17 cellular contexts compared by ENCODE assay signal in genomic region chr11:44751066-44751465, GRCh38. TPM values are rescaled to one million over a fixed set of nuclear protein-coding genes. Genes with fewer than 3 reads are reported as not detected.
A peak's percentile ranks its signal among the peaks of the same experiment; 100 is the strongest.
DNase-seq lines count a peak whose midpoint lies in the region; ATAC-seq and TF ChIP-seq lines count a peak whose summit lies in the region.
"Had no signal": no experiment of that assay in that cellular context is flagged by ENCODE, and none has a peak within 500 bp of the region (broad histone marks: within the 10 kb centered on the region; RNA-seq: fewer than 3 reads in every experiment).

No MANE protein-coding gene starts in this region.

- peaks cover 89% of the 10 kb centered on the region for H3K4me1 ChIP-seq in muscle layer of colon (ENCODE audit: insufficient read depth, low read length)
- H3K4me1 ChIP-seq in transverse colon, result peaks cover 6 to 42% (median 18%) of the 10 kb centered on the region in 4 donors
- H3K4me1 ChIP-seq: BLaER1, Peyer's patch had no signal

- H3K36me3 ChIP-seq in muscle layer of colon (ENCODE audit: insufficient read depth, low read length) (no peaks in the 10 kb centered on the region), transverse colon (no peaks in the 10 kb centered on the region)
- H3K36me3 ChIP-seq: BLaER1, Peyer's patch had no signal

- in situ Hi-C loops in transverse colon (cut with MboI; ENCODE audit: low pct_ligation_motif_present in 1 of 4, low pct_unique_long_range_greater_than_20kb in 1 of 4, low sequenced_read_pairs in 3 of 4), result no loop called here

- ATAC-seq in Right ventricle myocardium inferior, result no peak
- no peak for ATAC-seq in left cardiac atrium

- H3K9me3 Mint-ChIP-seq in activated CD4-positive, alpha-beta memory T cell treated with anti-CD3 and anti-CD28 coated beads, Interleukin-2, amount 10 ng/mL, durations not matched to agents 7 days and 5 days, result no peaks in the 10 kb centered on the region
- no peaks in the 10 kb centered on the region for H3K9me3 Mint-ChIP-seq in activated naive CD8-positive, alpha-beta T cell treated with anti-CD3 and anti-CD28 coated beads for 36 hours

- no peak overlapping the region for H3K27ac Mint-ChIP-seq in activated CD4-positive, alpha-beta memory T cell treated with anti-CD3 and anti-CD28 coated beads, Interleukin-2, amount 10 ng/mL, durations not matched to agents 7 days and 5 days
- H3K27ac Mint-ChIP-seq in activated naive CD8-positive, alpha-beta T cell treated with anti-CD3 and anti-CD28 coated beads for 36 hours, result no peak overlapping the region

- no peaks in the 10 kb centered on the region for H3K27me3 ChIP-seq in muscle layer of colon (ENCODE audit: control insufficient read depth in 1 of 2, insufficient read depth in 2 of 2, low read length in 2 of 2)
- no peaks in the 10 kb centered on the region for H3K27me3 ChIP-seq in transverse colon
- H3K27me3 ChIP-seq: BLaER1, Peyer's patch had no signal

- POLR2A ChIA-PET in activated CD4-positive, alpha-beta memory T cell treated with anti-CD3 and anti-CD28 coated beads, Interleukin-2, amount 10 ng/mL, durations not matched to agents 7 days and 5 days (lab: Charles Lee), result no interaction called here

- H3K4me3 ChIP-seq in coronary artery, result no peak overlapping the region
- H3K4me3 ChIP-seq in muscle layer of colon (ENCODE audit: low read depth in 1 of 2, low read length in 2 of 2), result no peak overlapping the region
- no peak overlapping the region for H3K4me3 ChIP-seq in transverse colon
- H3K4me3 ChIP-seq: BLaER1, Peyer's patch had no signal

- H3K36me3 Mint-ChIP-seq in activated CD4-positive, alpha-beta memory T cell treated with anti-CD3 and anti-CD28 coated beads, Interleukin-2, amount 10 ng/mL, durations not matched to agents 7 days and 5 days (ENCODE audit: low read depth), result no peaks in the 10 kb centered on the region
- no peaks in the 10 kb centered on the region for H3K36me3 Mint-ChIP-seq in activated naive CD8-positive, alpha-beta T cell treated with anti-CD3 and anti-CD28 coated beads for 36 hours

- H3K27ac ChIP-seq in coronary artery (peak overlapping the region in 1 of 2 donors; percentile 3), muscle layer of colon (ENCODE audit: low read depth, low read length) (peak overlapping the region; percentile 72), transverse colon (peak overlapping the region; percentile 34 to 74 (median 58))
- H3K27ac ChIP-seq: 22Rv1, BLaER1 had no signal

- no peak for TF ChIP-seq POLR2A in transverse colon (IDR thresholded peaks at IDR 0.05)

- 14 to 40% methylated on average over 1 to 4 of the region's 4 CpGs for WGBS in transverse colon (ENCODE audit: low coverage in 1 of 2), 2 donors

- peak; percentile 56 for DNase-seq in Right ventricle myocardium inferior (ENCODE audit: missing footprints)
- DNase-seq in left cardiac atrium, result no peak
- peak; percentile 55 for DNase-seq in coronary artery (ENCODE audit: low spot score)
- DNase-seq in transverse colon, result no peak
- DNase-seq in NCI-H2171 treated with DMSO at 0.1 percent for 48 hours (lab: John Stamatoyannopoulos, UW), result no peak
- no peak for DNase-seq in activated CD4-positive, alpha-beta memory T cell treated with anti-CD3 and anti-CD28 coated beads, Interleukin-2, amount 10 ng/mL, durations not matched to agents 7 days and 5 days
- DNase-seq in activated naive CD8-positive, alpha-beta T cell treated with anti-CD3 and anti-CD28 coated beads for 36 hours, result no peak
- DNase-seq: DMS 273 treated with DMSO at 0.1 percent for 48 hours, Karpas-422, NCI-H187 treated with DMSO at 0.1 percent for 48 hours, NCI-H510A, NCI-H82, SHP77 treated with DMSO at 0.1 percent for 48 hours had no signal

- intact Hi-C loops in Right ventricle myocardium inferior (cut with DNase I), result no loop called here
- intact Hi-C loops in left cardiac atrium (cut with DNase I), result no loop called here
- intact Hi-C loops in transverse colon (cut with DNase I; ENCODE audit: low total_unique reads), result no loop called here

- no peak for TF ChIP-seq CTCF in coronary artery (IDR thresholded peaks at IDR 0.05)
- no peak for TF ChIP-seq CTCF in transverse colon (IDR thresholded peaks at IDR 0.05)

- TF ChIP-seq EP300 in transverse colon (IDR thresholded peaks at IDR 0.05; ENCODE audit: low read depth), result no peak

- H3K27me3 Mint-ChIP-seq in activated CD4-positive, alpha-beta memory T cell treated with anti-CD3 and anti-CD28 coated beads, Interleukin-2, amount 10 ng/mL, durations not matched to agents 7 days and 5 days, result no peaks in the 10 kb centered on the region
- H3K27me3 Mint-ChIP-seq in activated naive CD8-positive, alpha-beta T cell treated with anti-CD3 and anti-CD28 coated beads for 36 hours, result no peaks in the 10 kb centered on the region

- CTCF ChIA-PET in activated CD4-positive, alpha-beta memory T cell treated with anti-CD3 and anti-CD28 coated beads, Interleukin-2, amount 10 ng/mL, durations not matched to agents 7 days and 5 days (lab: Charles Lee), result interaction anchor here (1.7 kb wide), 1 partner anchor 8 kb away, joined by 5 read pairs; no protein-coding TSS in a partner anchor

- H3K9me3 ChIP-seq in muscle layer of colon (ENCODE audit: low read length) (no peaks in the 10 kb centered on the region), transverse colon (no peaks in the 10 kb centered on the region)
- H3K9me3 ChIP-seq: BLaER1, Peyer's patch had no signal

- no peak overlapping the region for H3K9ac ChIP-seq in muscle layer of colon (ENCODE audit: low read length)
- H3K9ac ChIP-seq: BLaER1 had no signal

- peaks cover 17% of the 10 kb centered on the region for H3K4me1 Mint-ChIP-seq in activated CD4-positive, alpha-beta memory T cell treated with anti-CD3 and anti-CD28 coated beads, Interleukin-2, amount 10 ng/mL, durations not matched to agents 7 days and 5 days
- H3K4me1 Mint-ChIP-seq in activated naive CD8-positive, alpha-beta T cell treated with anti-CD3 and anti-CD28 coated beads for 36 hours, result peaks cover 13% of the 10 kb centered on the region

- no peak overlapping the region for H3K4me3 Mint-ChIP-seq in activated CD4-positive, alpha-beta memory T cell treated with anti-CD3 and anti-CD28 coated beads, Interleukin-2, amount 10 ng/mL, durations not matched to agents 7 days and 5 days
- H3K4me3 Mint-ChIP-seq in activated naive CD8-positive, alpha-beta T cell treated with anti-CD3 and anti-CD28 coated beads for 36 hours, result no peak overlapping the region

RNA-seq across cellular contexts. Expression of gene TSPAN18, which starts 24.3 kb away (rescaled TPM):
- total RNA-seq in Right ventricle myocardium inferior (115 TPM), left cardiac atrium (100 to 1,000 TPM; 152 to 166 TPM), transverse colon (10 to 100 TPM in 1 of 4 donors, 1 to 10 TPM in 3; 2.6 to 28.9 (median 4.9) TPM)
- 10 to 100 TPM; 38.7 to 42.3 TPM for total RNA-seq in activated CD4-positive, alpha-beta memory T cell treated with anti-CD3 and anti-CD28 coated beads, Interleukin-2, amount 10 ng/mL, durations not matched to agents 7 days and 5 days
- total RNA-seq in activated naive CD8-positive, alpha-beta T cell treated with anti-CD3 and anti-CD28 coated beads for 36 hours, result 1 to 10 TPM in 1 of 2 experiments, under 1 TPM in 1; 0.52 to 1.2 TPM

Comparison
In these comparisons a context has a peak if more than half of its experiments do, and no peak if none do; other contexts are left out.
1. DNase-seq: peak in Right ventricle myocardium inferior (single experiment) and coronary artery (single experiment); none in left cardiac atrium (single experiment), transverse colon (single experiment), NCI-H2171 treated with DMSO at 0.1 percent for 48 hours (single experiment), activated CD4-positive, alpha-beta memory T cell treated with anti-CD3 and anti-CD28 coated beads, Interleukin-2, amount 10 ng/mL, durations not matched to agents 7 days and 5 days (single experiment) and activated naive CD8-positive, alpha-beta T cell treated with anti-CD3 and anti-CD28 coated beads for 36 hours (single experiment).